ENCODE assay signal across 12 cellular contexts in the genomic region with DNA sequence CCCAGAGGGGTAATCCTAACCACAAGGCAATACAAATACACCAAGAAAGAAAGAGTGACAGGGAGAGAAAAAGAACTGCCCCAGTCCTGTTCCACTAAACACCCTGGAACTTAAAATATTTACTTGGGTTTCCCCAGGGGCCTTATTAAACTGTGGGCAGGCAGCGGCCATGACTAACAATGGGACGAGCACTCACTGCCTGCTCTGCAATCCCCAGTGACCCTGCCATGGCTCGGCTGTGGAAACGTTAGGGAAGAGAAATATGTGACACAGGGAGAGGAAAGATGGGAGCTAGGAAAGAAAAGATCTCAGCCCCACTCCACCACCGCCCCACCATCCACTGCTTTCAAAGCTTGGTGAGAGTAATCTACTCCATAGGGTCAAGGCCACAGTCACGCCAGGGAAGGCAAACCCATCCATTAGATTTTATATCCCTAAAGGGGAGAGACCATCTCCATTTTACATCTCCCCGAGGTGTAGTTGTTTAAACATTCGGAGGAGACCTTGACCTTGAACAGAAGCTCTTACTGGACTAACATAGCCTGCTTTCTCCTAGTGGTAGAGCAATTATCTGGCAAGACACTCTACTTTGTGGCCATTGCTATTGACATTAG.
DNase-seq lines count a peak whose midpoint lies in the region; ATAC-seq lines count a peak whose summit lies in the region.
"Had no signal": no experiment of that assay in that cellular context is flagged by ENCODE, and none has a peak within 500 bp of the region (broad histone marks: within the 10 kb centered on the region; RNA-seq: fewer than 3 reads in every experiment).

No MANE protein-coding gene starts in this region.

- no peak overlapping the region for H3K4me3 ChIP-seq in mesendoderm (ENCODE audit: low read length)

- no peak overlapping the region for H2BK5ac ChIP-seq in mesendoderm (ENCODE audit: low read length)

- no peak overlapping the region for H4K8ac ChIP-seq in mesendoderm (ENCODE audit: low read depth, low read length)

- H3K36me3 ChIP-seq in mesendoderm (ENCODE audit: control insufficient read depth, insufficient read depth, low read length), result no peaks in the 10 kb centered on the region

- H3K18ac ChIP-seq in mesendoderm (ENCODE audit: low read length), result no peak overlapping the region

- H2BK120ac ChIP-seq in mesendoderm (ENCODE audit: low read depth, low read length), result no peak overlapping the region

- no peak overlapping the region for H3K9ac ChIP-seq in mesendoderm (ENCODE audit: low read length)

- peaks cover 19% of the 10 kb centered on the region for H3K79me1 ChIP-seq in mesendoderm (ENCODE audit: low read length)

- ATAC-seq in HG03432 (IDR thresholded peaks at IDR 0.05; ENCODE audit: unreplicated experiment), result peak; percentile 43
- ATAC-seq: HCT116, sciatic nerve had no signal

- H3K27me3 ChIP-seq in mesendoderm (ENCODE audit: insufficient read depth, low read length, poor library complexity), result no peaks in the 10 kb centered on the region

- H3K79me2 ChIP-seq in mesendoderm (ENCODE audit: control insufficient read depth, insufficient read depth, low read length), result peaks cover 15% of the 10 kb centered on the region

- no CpG with 5 or more reads among the region's 8 CpGs for WGBS in mesendoderm (ENCODE audit: extremely low coverage, insufficient coverage, low lambda C conversion rate)

- DNase-seq in Daoy (ENCODE audit: low read depth) (peak; percentile 87), T1000 (lab: John Stamatoyannopoulos, UW) (peak; percentile 82), islet precursor cell (peak; percentile 83), foreskin melanocyte (no peak), NCI-H446 treated with DMSO at 0.1 percent for 48 hours (lab: John Stamatoyannopoulos, UW) (no peak), DMS79 treated with DMSO at 0.1 percent for 48 hours (lab: John Stamatoyannopoulos, UW) (no peak), mesendoderm (no peak)
- DNase-seq: COR-L47, naive B cell had no signal

- H3K4ac ChIP-seq in mesendoderm (ENCODE audit: low read depth, low read length), result no peak overlapping the region

- no peak overlapping the region for H2AK5ac ChIP-seq in mesendoderm (ENCODE audit: low read length)

- no peak overlapping the region for H4K5ac ChIP-seq in mesendoderm (ENCODE audit: low read length)

- H3K4me1 ChIP-seq in mesendoderm (ENCODE audit: control insufficient read depth, low read depth, low read length), result peaks cover 2% of the 10 kb centered on the region

- no peak overlapping the region for H3K56ac ChIP-seq in mesendoderm (ENCODE audit: low read length)

- no peak overlapping the region for H3K23ac ChIP-seq in mesendoderm (ENCODE audit: low read length)

- H3K4me2 ChIP-seq in mesendoderm (ENCODE audit: low read length), result no peak overlapping the region

- no peak overlapping the region for H3K27ac ChIP-seq in mesendoderm (ENCODE audit: low read depth, low read length)

- H2BK15ac ChIP-seq in mesendoderm (replicated peaks; ENCODE audit: low read depth), result no peak overlapping the region

Comparison
In these comparisons a context has a peak if more than half of its experiments do, and no peak if none do; other contexts are left out.
1. DNase-seq: peak in Daoy (single experiment), T1000 (single experiment) and islet precursor cell (single experiment); none in foreskin melanocyte (single experiment), NCI-H446 treated with DMSO at 0.1 percent for 48 hours (single experiment), DMS79 treated with DMSO at 0.1 percent for 48 hours (single experiment) and mesendoderm (single experiment).